In genomic region chr5:35230043-35230611, GRCh38 we compare ENCODE assay signal across 1 cellular context.
A peak's percentile ranks its signal among the peaks of the same experiment; 100 is the strongest.
TF ChIP-seq lines count a peak whose summit lies in the region.

Gene PRLR (minus strand): TSS chr5:35230487. CDS start chr5:35089620, 140,867 bp downstream.

TF ChIP-seq in HepG2, 621 proteins besides CTCF, POLR2A, EP300 and RAD21 (continued from another document and continues in another):
- no peak for TF ChIP-seq ZNF275 (CRISPR knock-in tag; IDR thresholded peaks at IDR 0.05; ENCODE audit: borderline replicate concordance)
- TF ChIP-seq NRL (CRISPR knock-in tag; IDR thresholded peaks at IDR 0.05; ENCODE audit: borderline replicate concordance), result no peak
- peak; percentile 43; the same call in 1 of the 2 replicates for TF ChIP-seq DRAP1 (CRISPR knock-in tag; IDR thresholded peaks at IDR 0.05)
- peak; percentile 55; the same call in 1 of the 2 replicates for TF ChIP-seq MIXL1 (CRISPR knock-in tag; IDR thresholded peaks at IDR 0.05)
- TF ChIP-seq FOSL2 (CRISPR knock-in tag; IDR thresholded peaks at IDR 0.05), result peak; percentile 52
- no peak for TF ChIP-seq RXRB (CRISPR knock-in tag; IDR thresholded peaks at IDR 0.05; ENCODE audit: borderline replicate concordance)
- peak; percentile 71 for TF ChIP-seq ZNF501 (CRISPR knock-in tag; IDR thresholded peaks at IDR 0.05)
- TF ChIP-seq RNF2 (conservative IDR thresholded peaks at IDR 0.05; ENCODE audit: low read depth), result peak; percentile 59; the same call in 1 of the 2 replicates
- TF ChIP-seq ATF7-NPFF (CRISPR knock-in tag; IDR thresholded peaks at IDR 0.05; ENCODE audit: low read depth), result no peak
- TF ChIP-seq ZNF549 (CRISPR knock-in tag; IDR thresholded peaks at IDR 0.05), result 0 out of 2 replicates have a peak, but pooled peaks have one; percentile 23
- peak; percentile 48; the same call in 1 of the 2 replicates for TF ChIP-seq MTA1 (CRISPR knock-in tag; IDR thresholded peaks at IDR 0.05; ENCODE audit: borderline replicate concordance)
- TF ChIP-seq ARNTL (CRISPR knock-in tag; IDR thresholded peaks at IDR 0.05), result no peak
- no peak for TF ChIP-seq CHD2 (IDR thresholded peaks at IDR 0.05; ENCODE audit: low read depth, low read length)
- no peak for TF ChIP-seq ZNF432 (CRISPR knock-in tag; IDR thresholded peaks at IDR 0.05; ENCODE audit: borderline replicate concordance)
- 0 out of 2 replicates have a peak, but pooled peaks have one; percentile 54 for TF ChIP-seq KDM3A (CRISPR knock-in tag; IDR thresholded peaks at IDR 0.05; ENCODE audit: low read depth)
- peak; percentile 77 for TF ChIP-seq FOXC1 (CRISPR knock-in tag; IDR thresholded peaks at IDR 0.05; ENCODE audit: borderline replicate concordance)
- no peak for TF ChIP-seq MAFK (conservative IDR thresholded peaks at IDR 0.05 in 1 of 2, IDR thresholded peaks at IDR 0.05 in 1 of 2; ENCODE audit: low read length in 2 of 2)
- TF ChIP-seq ZBTB39 (CRISPR knock-in tag; IDR thresholded peaks at IDR 0.05), result peak; percentile 81; the same call in 1 of the 2 replicates
- peak; percentile 22 for TF ChIP-seq STAG1 (CRISPR knock-in tag; IDR thresholded peaks at IDR 0.05)
- TF ChIP-seq MTF2 (CRISPR knock-in tag; IDR thresholded peaks at IDR 0.05; ENCODE audit: borderline replicate concordance), result 0 out of 2 replicates have a peak, but pooled peaks have one; percentile 27
- TF ChIP-seq ZNF687 (CRISPR knock-in tag; IDR thresholded peaks at IDR 0.05), result peak; percentile 88
- TF ChIP-seq PCBP2 (optimal IDR thresholded peaks at IDR 0.05; ENCODE audit: low read depth, low read length, poor library complexity, severe bottlenecking), result no peak
- no peak for TF ChIP-seq ISL2 (CRISPR knock-in tag; IDR thresholded peaks at IDR 0.05)
- TF ChIP-seq ZNF660 (CRISPR knock-in tag; IDR thresholded peaks at IDR 0.05; ENCODE audit: borderline replicate concordance, low read depth), result no peak
- no peak for TF ChIP-seq ZNF253 (CRISPR knock-in tag; IDR thresholded peaks at IDR 0.05; ENCODE audit: borderline replicate concordance)
- TF ChIP-seq ZFP1 (CRISPR knock-in tag; IDR thresholded peaks at IDR 0.05), result no peak
- TF ChIP-seq POLR2AphosphoS5 (IDR thresholded peaks at IDR 0.05; ENCODE audit: low read depth, low read length), result peak; percentile 23; the same call in 1 of the 2 replicates
- 0 out of 2 replicates have a peak, but pooled peaks have one; percentile 37 for TF ChIP-seq ZNF124 (CRISPR knock-in tag; IDR thresholded peaks at IDR 0.05)
- TF ChIP-seq SAP130 (CRISPR knock-in tag; IDR thresholded peaks at IDR 0.05; ENCODE audit: low read depth), result 0 out of 2 replicates have a peak, but pooled peaks have one; percentile 36
- no peak for TF ChIP-seq ZNF883 (CRISPR knock-in tag; IDR thresholded peaks at IDR 0.05; ENCODE audit: not compliant biosample characterization)
- TF ChIP-seq XRCC5 (optimal IDR thresholded peaks at IDR 0.05; ENCODE audit: low read length), result peak; percentile 59
- no peak for TF ChIP-seq ZNF678 (CRISPR knock-in tag; IDR thresholded peaks at IDR 0.05)
- TF ChIP-seq ZNF570 (CRISPR knock-in tag; IDR thresholded peaks at IDR 0.05; ENCODE audit: borderline replicate concordance), result no peak
- TF ChIP-seq AGO2 (optimal IDR thresholded peaks at IDR 0.05; ENCODE audit: low read depth, low read length), result peak; percentile 25
- peak; percentile 73; the same call in 1 of the 2 replicates for TF ChIP-seq ZNF644 (CRISPR knock-in tag; IDR thresholded peaks at IDR 0.05; ENCODE audit: low read depth)
- no peak for TF ChIP-seq ZUFSP (CRISPR knock-in tag; IDR thresholded peaks at IDR 0.05; ENCODE audit: borderline replicate concordance)
- no peak for TF ChIP-seq MEIS2 (CRISPR knock-in tag; IDR thresholded peaks at IDR 0.05)
- peak; percentile 66; the same call in 1 of the 2 replicates for TF ChIP-seq ARNT2 (CRISPR knock-in tag; IDR thresholded peaks at IDR 0.05; ENCODE audit: low read depth)
- TF ChIP-seq ZNF430 (CRISPR knock-in tag; IDR thresholded peaks at IDR 0.05), result peak; percentile 57; the same call in 1 of the 2 replicates
- peak; percentile 80; the same call in 1 of the 2 replicates for TF ChIP-seq ZNF766 (CRISPR knock-in tag; IDR thresholded peaks at IDR 0.05; ENCODE audit: borderline replicate concordance)
- no peak for TF ChIP-seq TRAFD1 (CRISPR knock-in tag; IDR thresholded peaks at IDR 0.05; ENCODE audit: borderline replicate concordance)
- no peak for TF ChIP-seq PRPF4 (IDR thresholded peaks at IDR 0.05; ENCODE audit: low read depth, low read length, poor library complexity, severe bottlenecking)
- 0 out of 2 replicates have a peak, but pooled peaks have one; percentile 41 for TF ChIP-seq HINFP (CRISPR knock-in tag; IDR thresholded peaks at IDR 0.05; ENCODE audit: low read depth)
- no peak for TF ChIP-seq ZNF747 (CRISPR knock-in tag; IDR thresholded peaks at IDR 0.05; ENCODE audit: borderline replicate concordance)
- TF ChIP-seq ZNF724P (CRISPR knock-in tag; IDR thresholded peaks at IDR 0.05; ENCODE audit: borderline replicate concordance), result no peak
- no peak for TF ChIP-seq MZF1 (CRISPR knock-in tag; IDR thresholded peaks at IDR 0.05; ENCODE audit: borderline replicate concordance)
- no peak for TF ChIP-seq ZSCAN22 (CRISPR knock-in tag; IDR thresholded peaks at IDR 0.05)
- TF ChIP-seq ARID2 (CRISPR knock-in tag; IDR thresholded peaks at IDR 0.05; ENCODE audit: borderline replicate concordance), result no peak
- no peak for TF ChIP-seq ZNF383 (CRISPR knock-in tag; IDR thresholded peaks at IDR 0.05; ENCODE audit: borderline replicate concordance)
- no peak for TF ChIP-seq MAFG (CRISPR knock-in tag; IDR thresholded peaks at IDR 0.05)
- TF ChIP-seq FOXK1 (CRISPR knock-in tag; IDR thresholded peaks at IDR 0.05; ENCODE audit: borderline replicate concordance, low read depth), result 0 out of 2 replicates have a peak, but pooled peaks have one; percentile 17
- TF ChIP-seq ZC3H4 (CRISPR knock-in tag; IDR thresholded peaks at IDR 0.05; ENCODE audit: borderline replicate concordance), result no peak
- TF ChIP-seq ZNF30 (CRISPR knock-in tag; IDR thresholded peaks at IDR 0.05), result no peak
- no peak for TF ChIP-seq HMG20B (CRISPR knock-in tag; conservative IDR thresholded peaks at IDR 0.05)
- TF ChIP-seq ZNF33A (CRISPR knock-in tag; IDR thresholded peaks at IDR 0.05; ENCODE audit: borderline replicate concordance), result no peak
- peak; percentile 77; the same call in 1 of the 2 replicates for TF ChIP-seq MYC (CRISPR knock-in tag; IDR thresholded peaks at IDR 0.05; ENCODE audit: borderline replicate concordance)
